Comparison of ENCODE assay signal across 18 cellular contexts in the genomic region with DNA sequence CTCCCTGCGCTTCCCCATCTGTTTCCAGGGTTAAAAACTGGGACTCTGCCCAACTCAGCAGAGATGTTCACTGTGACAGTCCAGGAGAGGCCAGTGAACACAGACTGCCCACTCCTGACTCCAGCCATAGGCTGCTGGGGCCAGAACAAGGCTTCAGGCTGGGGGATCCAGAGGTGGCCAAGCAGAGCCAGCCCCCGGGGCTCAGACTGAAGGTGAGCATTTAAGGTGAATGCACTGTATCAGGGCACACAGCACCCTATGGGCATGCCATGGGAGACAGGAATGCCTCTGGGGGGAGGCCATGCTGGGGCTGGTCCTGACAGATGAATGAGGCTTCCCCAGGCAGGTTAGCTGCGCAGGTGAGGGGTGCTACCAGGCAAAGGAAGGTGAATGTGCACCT.
DNase-seq lines count a peak whose midpoint lies in the region; ATAC-seq, FAIRE-seq and TF ChIP-seq lines count a peak whose summit lies in the region.
"Had no signal": no experiment of that assay in that cellular context is flagged by ENCODE, and none has a peak within 500 bp of the region (broad histone marks: within the 10 kb centered on the region; RNA-seq: fewer than 3 reads in every experiment).

No MANE protein-coding gene starts in this region.

- H3K18ac ChIP-seq in neuronal stem cell (ENCODE audit: low read length), result no peak overlapping the region

- TF ChIP-seq CTCF in kidney (IDR thresholded peaks at IDR 0.05; ENCODE audit: borderline replicate concordance, extremely low read depth, insufficient read depth) (no peak), upper lobe of right lung (IDR thresholded peaks at IDR 0.05) (no peak)

- ATAC-seq in upper lobe of right lung, result peak; percentile 9
- ATAC-seq in GM18511 (IDR thresholded peaks at IDR 0.05; ENCODE audit: unreplicated experiment), result no peak

- peak; percentile 60 for DNase-seq in kidney
- DNase-seq in neuronal stem cell (ENCODE audit: low spot score), result no peak
- no peak for DNase-seq in upper lobe of right lung
- no peak for DNase-seq in COR-L47 (lab: John Stamatoyannopoulos, UW)
- no peak for DNase-seq in putamen (ENCODE audit: low spot score)
- DNase-seq: C1 segment of cervical spinal cord; Caco-2; CD4-positive, alpha-beta memory T cell; DMS153; DND-41; GM23248; H7; HCEC 1CT had no signal

- H3K4ac ChIP-seq in neuronal stem cell (ENCODE audit: low read length), result no peak overlapping the region

- intact Hi-C loops in kidney (cut with DNase I) (no loop called here), upper lobe of right lung (cut with DNase I) (no loop called here)

- H3K9me3 ChIP-seq in kidney (ENCODE audit: control insufficient read depth in 1 of 2, low read length in 2 of 2), result no peaks in the 10 kb centered on the region
- H3K9me3 ChIP-seq in neuronal stem cell (replicated peaks in 1 of 2; ENCODE audit: control insufficient read depth in 2 of 2, insufficient read depth in 1 of 2, low read depth in 1 of 2, low read length in 2 of 2), result peaks cover 0 to 46% of the 10 kb centered on the region in 2 donors
- H3K9me3 ChIP-seq in upper lobe of right lung, result peaks cover 5% of the 10 kb centered on the region
- H3K9me3 ChIP-seq: Caco-2 had no signal

- H3K14ac ChIP-seq in neuronal stem cell (ENCODE audit: low read length), result no peak overlapping the region

- H3K4me2 ChIP-seq in neuronal stem cell (ENCODE audit: insufficient read depth, low read length, poor library complexity, severe bottlenecking), result no peak overlapping the region

- FAIRE-seq in kidney (lab: Jason Lieb, UNC), result no peak
- FAIRE-seq: G401.6, GM12892, GM19239, H1 had no signal

- no peak overlapping the region for H3K23ac ChIP-seq in neuronal stem cell (ENCODE audit: low read depth, low read length, poor library complexity)

- no peak overlapping the region for H2AFZ ChIP-seq in neuronal stem cell (ENCODE audit: low read length)
- H2AFZ ChIP-seq: GM23248 had no signal

- H3K9ac ChIP-seq in kidney (ENCODE audit: low read length in 2 of 2), result no peak overlapping the region
- peak overlapping the region; percentile 12 for H3K9ac ChIP-seq in neuronal stem cell (ENCODE audit: low read depth, low read length, poor library complexity)
- H3K9ac ChIP-seq: GM23248 had no signal

- no CpG with 5 or more reads among the region's 3 CpGs for WGBS in neuronal stem cell (ENCODE audit: extremely low coverage in 2 of 2, insufficient read length in 2 of 2, insufficient replicate concordance in 1 of 2), 2 donors

- H2BK12ac ChIP-seq in neuronal stem cell (ENCODE audit: low read length), result no peak overlapping the region

- no peaks in the 10 kb centered on the region for H3K79me1 ChIP-seq in neuronal stem cell (ENCODE audit: low read depth, low read length)

- H3K27ac ChIP-seq in kidney (ENCODE audit: low read depth in 2 of 2, low read length in 2 of 2) (no peak overlapping the region), neuronal stem cell (replicated peaks; ENCODE audit: low read length) (no peak overlapping the region), upper lobe of right lung (no peak overlapping the region)
- H3K27ac ChIP-seq: GM23248 had no signal

- no peak overlapping the region for H4K8ac ChIP-seq in neuronal stem cell (ENCODE audit: low read depth, low read length)

- H3K4me1 ChIP-seq in kidney (ENCODE audit: control insufficient read depth in 1 of 2, insufficient read depth in 1 of 2, low read depth in 1 of 2, low read length in 2 of 2) (no peaks in the 10 kb centered on the region), neuronal stem cell (ENCODE audit: control insufficient read depth in 2 of 2, insufficient read depth in 1 of 2, low read depth in 1 of 2, low read length in 2 of 2) (no peaks in the 10 kb centered on the region), upper lobe of right lung (no peaks in the 10 kb centered on the region)
- H3K4me1 ChIP-seq: Caco-2 had no signal

- H2BK120ac ChIP-seq in neuronal stem cell (ENCODE audit: low read depth, low read length), result no peak overlapping the region

- no peak overlapping the region for H2AK5ac ChIP-seq in neuronal stem cell (ENCODE audit: low read depth, low read length)

- H3K36me3 ChIP-seq in kidney (ENCODE audit: control insufficient read depth in 1 of 2, insufficient read depth in 2 of 2, low read length in 2 of 2) (no peaks in the 10 kb centered on the region), neuronal stem cell (replicated peaks in 1 of 2; ENCODE audit: control insufficient read depth in 2 of 2, insufficient read depth in 2 of 2, low read length in 2 of 2) (no peaks in the 10 kb centered on the region), upper lobe of right lung (no peaks in the 10 kb centered on the region)

- H3K27me3 ChIP-seq in neuronal stem cell (ENCODE audit: control insufficient read depth in 3 of 3, insufficient read depth in 3 of 3, low read depth in 1 of 3, low read length in 3 of 3) (no peaks in the 10 kb centered on the region), upper lobe of right lung (no peaks in the 10 kb centered on the region)

- H2BK15ac ChIP-seq in neuronal stem cell (ENCODE audit: low read length), result no peak overlapping the region

- H3K4me3 ChIP-seq in kidney (ENCODE audit: low read length in 2 of 2) (no peak overlapping the region), neuronal stem cell (ENCODE audit: low read length in 2 of 2) (no peak overlapping the region), upper lobe of right lung (no peak overlapping the region)
- H3K4me3 ChIP-seq: GM23248 had no signal

- no peak overlapping the region for H4K91ac ChIP-seq in neuronal stem cell (ENCODE audit: low read depth, low read length, poor library complexity)

- H2BK5ac ChIP-seq in neuronal stem cell (ENCODE audit: low read length), result no peak overlapping the region
